8 cellular contexts compared by ENCODE assay signal in genomic region chr1:114669562-114670082, GRCh38. TPM values are rescaled to one million over a fixed set of nuclear protein-coding genes. Genes with fewer than 3 reads are reported as not detected.
DNase-seq lines count a peak whose midpoint lies in the region; ATAC-seq, FAIRE-seq and TF ChIP-seq lines count a peak whose summit lies in the region.

Gene DENND2C, minus strand, starts transcription at chr1:114670049. Its CDS starts 44,065 bp downstream, at chr1:114625984.

- FAIRE-seq in GM12891 (lab: Jason Lieb, UNC), result no peak

- H3K4me3 Mint-ChIP-seq in progenitor cell of endocrine pancreas (ENCODE audit: low read depth), result peak within 1 kb of the TSS; percentile 84

- intact Hi-C loops in Right ventricle myocardium inferior (cut with DNase I) (loop anchor here (2.0 to 5.0 kb wide), 3 partner anchors 87 to 322 kb away; partner anchors contain the start of gene BCAS2), cardiac septum (cut with DNase I) (loop anchor here (2.0 to 10.0 kb wide), 3 partner anchors 47 to 325 kb away; partner anchors contain the start of genes NRAS and TRIM33)

- H3K9me3 Mint-ChIP-seq in progenitor cell of endocrine pancreas (ENCODE audit: low read depth), result no peaks in the 10 kb centered on the region

- DNase-seq in Right ventricle myocardium inferior (ENCODE audit: missing footprints) (no peak), cardiac septum (ENCODE audit: low spot score) (no peak), foreskin fibroblast (no peak), progenitor cell of endocrine pancreas (ENCODE audit: low spot score, unreplicated experiment) (peak; percentile 42), GM12891 (ENCODE audit: insufficient read length, low spot score) (no peak), NCI-H2029 (lab: John Stamatoyannopoulos, UW) (no peak)

- H3K4me3 ChIP-seq in foreskin fibroblast (ENCODE audit: low read depth in 1 of 2, low read length in 2 of 2), result peak within 1 kb of the TSS; percentile 72 to 82

- no peak for TF ChIP-seq POLR2A in GM12891 (IDR thresholded peaks at IDR 0.05; ENCODE audit: low read depth, low read length)

- H3K4me1 Mint-ChIP-seq in progenitor cell of endocrine pancreas (ENCODE audit: low read depth), result peaks cover 33% of the 10 kb centered on the region

- H3K36me3 Mint-ChIP-seq in progenitor cell of endocrine pancreas (ENCODE audit: insufficient read depth), result no peaks in the 10 kb centered on the region

- H3K27me3 Mint-ChIP-seq in progenitor cell of endocrine pancreas, result peaks cover 19% of the 10 kb centered on the region

- TF ChIP-seq CTCF in foreskin fibroblast (IDR thresholded peaks at IDR 0.05; ENCODE audit: low read depth, low read length) (no peak), progenitor cell of endocrine pancreas (IDR thresholded peaks at IDR 0.05; ENCODE audit: unreplicated experiment) (no peak)

- peak within 1 kb of the TSS; percentile 99 for H3K27ac Mint-ChIP-seq in progenitor cell of endocrine pancreas

- ATAC-seq in Right ventricle myocardium inferior, result peak; percentile 66
- peak; percentile 56 for ATAC-seq in HG02970 (IDR thresholded peaks at IDR 0.05; ENCODE audit: low FRiP score, unreplicated experiment)
- ATAC-seq in SK-N-SH treated with all-trans-retinoic acid at 6 μM for 48 hours, result peak; percentile 77

TF ChIP-seq in SK-N-SH treated with all-trans-retinoic acid at 6 μM for 48 hours, 23 proteins besides CTCF, POLR2A, EP300 and RAD21:
- TF ChIP-seq ZNF70 (CRISPR knock-in tag; IDR thresholded peaks at IDR 0.05) (no peak), POU6F1 (CRISPR knock-in tag; IDR thresholded peaks at IDR 0.05; ENCODE audit: borderline replicate concordance, low read depth) (no peak), GLIS3 (CRISPR knock-in tag; IDR thresholded peaks at IDR 0.05) (no peak), CREB5 (CRISPR knock-in tag; IDR thresholded peaks at IDR 0.05; ENCODE audit: low read depth) (no peak)

TF ChIP-seq in GM12891, 5 proteins besides CTCF, POLR2A, EP300 and RAD21:
- TF ChIP-seq TAF1 (IDR thresholded peaks at IDR 0.05; ENCODE audit: low read depth, low read length) (no peak), POLR2AphosphoS5 (IDR thresholded peaks at IDR 0.05; ENCODE audit: low read depth, low read length) (no peak), PAX5 (IDR thresholded peaks at IDR 0.05; ENCODE audit: insufficient read depth, low read length, severe bottlenecking) (no peak), SPI1 (IDR thresholded peaks at IDR 0.05; ENCODE audit: low read depth, low read length) (no peak), POU2F2 (IDR thresholded peaks at IDR 0.05; ENCODE audit: low read depth, low read length) (no peak)

RNA-seq across cellular contexts. Expression of gene DENND2C, which starts in this region (rescaled TPM):
- total RNA-seq in Right ventricle myocardium inferior, result 2.6 TPM
- total RNA-seq in cardiac septum, result 3.7 TPM
- total RNA-seq in progenitor cell of endocrine pancreas, result 10.4 and 10.6 TPM in 2 replicates
- polyA plus RNA-seq in GM12891 (2012; ENCODE audit: low read depth, missing spikeins), result 0.33 TPM
